34 cellular contexts compared by ENCODE assay signal in genomic region chr3:160112481-160112880, GRCh38.
"Had no signal": no experiment of that assay in that cellular context is flagged by ENCODE, and none has a peak within 500 bp of the region (broad histone marks: within the 10 kb centered on the region; RNA-seq: fewer than 3 reads in every experiment).

No MANE protein-coding gene starts in this region.

- H3K4me3 Mint-ChIP-seq: activated B cell treated with CpG ODN at 0.5 μM for 24 hours; activated CD8-positive, alpha-beta T cell treated with anti-CD3 and anti-CD28 coated beads for 36 hours; activated naive CD4-positive, alpha-beta T cell treated with anti-CD3 and anti-CD28 coated beads, Interleukin-2, amount 50 U/mL, for 24 hours; activated naive CD8-positive, alpha-beta T cell treated with anti-CD3 and anti-CD28 coated beads, Interleukin-2, amount 10 ng/mL, durations not matched to agents 7 days and 5 days; activated T-cell treated with anti-CD3 and anti-CD28 coated beads, Interleukin-2, amount 50 U/mL, for 72 hours; activated T-helper 17 cell treated with anti-CD3 and anti-CD28 coated beads, Interleukin-2, amount 50 U/mL, for 72 hours; central memory CD8-positive, alpha-beta T cell had no signal

- H3K36me3 ChIP-seq: ascending aorta, cardiac muscle cell, Peyer's patch had no signal

- H3K9ac ChIP-seq: KMS-11 had no signal

- H3K27ac ChIP-seq: ascending aorta, cardiac muscle cell, KMS-11, Peyer's patch, RWPE1, VCaP had no signal

- H3K4me1 Mint-ChIP-seq: activated B cell treated with CpG ODN at 0.5 μM for 24 hours; activated naive CD4-positive, alpha-beta T cell treated with anti-CD3 and anti-CD28 coated beads, Interleukin-2, amount 50 U/mL, for 24 hours; activated naive CD8-positive, alpha-beta T cell treated with anti-CD3 and anti-CD28 coated beads, Interleukin-2, amount 10 ng/mL, durations not matched to agents 7 days and 5 days; activated T-helper 17 cell treated with anti-CD3 and anti-CD28 coated beads, Interleukin-2, amount 50 U/mL, for 72 hours; central memory CD8-positive, alpha-beta T cell had no signal

- H3K27me3 ChIP-seq: ascending aorta, cardiac muscle cell, Peyer's patch had no signal

- H3K9me3 ChIP-seq: ascending aorta, Peyer's patch had no signal

- H3K4me2 ChIP-seq: KMS-11 had no signal

- H3K4me3 ChIP-seq: ascending aorta, cardiac muscle cell, Peyer's patch had no signal

- H3K4me1 ChIP-seq: ascending aorta, Peyer's patch had no signal

- H3K27ac Mint-ChIP-seq: activated B cell treated with CpG ODN at 0.5 μM for 24 hours; activated CD8-positive, alpha-beta T cell treated with anti-CD3 and anti-CD28 coated beads for 36 hours; activated naive CD4-positive, alpha-beta T cell treated with anti-CD3 and anti-CD28 coated beads, Interleukin-2, amount 50 U/mL, for 24 hours; activated naive CD8-positive, alpha-beta T cell treated with anti-CD3 and anti-CD28 coated beads, Interleukin-2, amount 10 ng/mL, durations not matched to agents 7 days and 5 days; activated T-cell treated with anti-CD3 and anti-CD28 coated beads, Interleukin-2, amount 50 U/mL, for 72 hours; activated T-helper 17 cell treated with anti-CD3 and anti-CD28 coated beads, Interleukin-2, amount 50 U/mL, for 72 hours had no signal

- H3K36me3 Mint-ChIP-seq: activated naive CD4-positive, alpha-beta T cell treated with anti-CD3 and anti-CD28 coated beads, Interleukin-2, amount 50 U/mL, for 24 hours; activated naive CD8-positive, alpha-beta T cell treated with anti-CD3 and anti-CD28 coated beads, Interleukin-2, amount 10 ng/mL, durations not matched to agents 7 days and 5 days had no signal

- H3K9me3 Mint-ChIP-seq: activated CD8-positive, alpha-beta T cell treated with anti-CD3 and anti-CD28 coated beads for 36 hours; activated naive CD4-positive, alpha-beta T cell treated with anti-CD3 and anti-CD28 coated beads, Interleukin-2, amount 50 U/mL, for 24 hours; activated naive CD8-positive, alpha-beta T cell treated with anti-CD3 and anti-CD28 coated beads, Interleukin-2, amount 10 ng/mL, durations not matched to agents 7 days and 5 days; activated T-cell treated with anti-CD3 and anti-CD28 coated beads, Interleukin-2, amount 50 U/mL, for 72 hours; activated T-helper 17 cell treated with anti-CD3 and anti-CD28 coated beads, Interleukin-2, amount 50 U/mL, for 72 hours; central memory CD8-positive, alpha-beta T cell had no signal

- DNase-seq: activated B cell treated with CpG ODN at 0.5 μM for 24 hours; activated CD4-positive, alpha-beta T cell treated with anti-CD3 and anti-CD28 coated beads for 4 hours; activated CD4-positive, alpha-beta T cell treated with anti-CD3 and anti-CD28 coated beads, Interleukin-2, amount 50 U/mL, for 1 hour; activated CD4-positive, CD25-positive, alpha-beta regulatory T cell treated with anti-CD3 and anti-CD28 coated beads, Interleukin-2, amount 50 U/mL, for 72 hours; activated CD8-positive, alpha-beta T cell treated with anti-CD3 and anti-CD28 coated beads for 36 hours; activated effector memory CD4-positive, alpha-beta T cell treated with anti-CD3 and anti-CD28 coated beads, Interleukin-2, amount 50 U/mL, for 16 hours; activated naive CD4-positive, alpha-beta T cell treated with Interleukin-2 at 50 U/mL for 16 hours; activated naive CD8-positive, alpha-beta T cell treated with anti-CD3 and anti-CD28 coated beads, Interleukin-2, amount 10 ng/mL, durations not matched to agents 7 days and 5 days; activated T-cell treated with anti-CD3 and anti-CD28 coated beads, Interleukin-2, amount 50 U/mL, for 1 hour; activated T-cell treated with anti-CD3 and anti-CD28 coated beads, Interleukin-2, amount 50 U/mL, for 72 hours; NCI-H1105; NCI-H1417 treated with DMSO at 0.1 percent for 48 hours; NCI-H187 treated with DMSO at 0.1 percent for 48 hours; NCI-H2081; NCI-H2171 treated with DMSO at 0.1 percent for 48 hours; NCI-H2227 treated with DMSO at 0.1 percent for 48 hours; NCI-H446; NCI-H510A treated with DMSO at 0.1 percent for 48 hours; PC-3; Peyer's patch; SIG-M5; SW 1271; T-helper 1 cell; T-helper 2 cell; T-helper 9 cell had no signal

- ATAC-seq: activated CD8-positive, alpha-beta T cell treated with anti-CD3 and anti-CD28 coated beads for 36 hours; activated T-cell treated with anti-CD3 and anti-CD28 coated beads, Interleukin-2, amount 50 U/mL, for 72 hours; activated T-helper 17 cell treated with anti-CD3 and anti-CD28 coated beads, Interleukin-2, amount 50 U/mL, for 72 hours; PC-3; Right ventricle myocardium inferior had no signal
